In the genomic region with DNA sequence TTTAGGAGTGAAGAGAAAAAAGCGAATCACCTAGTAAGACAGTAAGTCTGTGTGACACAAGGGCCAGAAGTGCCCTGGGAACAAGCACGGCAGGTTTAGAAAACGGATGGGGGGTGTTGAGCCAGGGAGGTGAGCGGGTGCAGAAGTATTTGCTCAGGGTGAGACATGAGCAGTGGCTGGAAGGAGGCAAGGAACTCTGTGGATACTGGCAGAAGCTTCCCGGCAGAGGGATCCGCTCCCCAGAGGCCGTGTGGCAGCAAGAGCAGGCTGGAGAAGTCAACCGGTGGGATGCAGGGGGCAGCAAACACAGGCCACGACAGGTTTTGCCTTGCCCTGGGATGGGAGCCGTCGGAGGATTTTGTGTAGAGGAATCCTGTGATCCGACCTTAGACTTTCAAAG, we compare ENCODE assay signal across 9 cellular contexts. TPM values are rescaled to one million over a fixed set of nuclear protein-coding genes. Genes with fewer than 3 reads are reported as not detected.
DNase-seq lines count a peak whose midpoint lies in the region; ATAC-seq and TF ChIP-seq lines count a peak whose summit lies in the region.
"Had no signal": no experiment of that assay in that cellular context is flagged by ENCODE, and none has a peak within 500 bp of the region (broad histone marks: within the 10 kb centered on the region; RNA-seq: fewer than 3 reads in every experiment).

No MANE protein-coding gene starts in this region.

- TF ChIP-seq CTCF in Caco-2 (IDR thresholded peaks at IDR 0.05; ENCODE audit: insufficient read depth in 1 of 2, low read depth in 1 of 2, low read length in 1 of 2, severe bottlenecking in 1 of 2, unreplicated experiment in 1 of 2) (no peak), Loucy (conservative IDR thresholded peaks at IDR 0.05; ENCODE audit: low read length) (no peak), chondrocyte (IDR thresholded peaks at IDR 0.05) (no peak), nephron progenitor cell (IDR thresholded peaks at IDR 0.05) (no peak), GM13977 (IDR thresholded peaks at IDR 0.05; ENCODE audit: extremely low read depth, insufficient read depth, missing control alignments) (no peak)

- H4K20me1 ChIP-seq in Loucy (ENCODE audit: insufficient read depth, low read length, poor library complexity, severe bottlenecking), result no peaks in the 10 kb centered on the region

- H3K27ac Mint-ChIP-seq in Caco-2 (ENCODE audit: unreplicated experiment) (peak overlapping the region; percentile 83), chondrocyte (ENCODE audit: unreplicated experiment) (peak overlapping the region; percentile 92), nephron progenitor cell (peak overlapping the region; percentile 94)

- H3K79me2 ChIP-seq in Loucy (ENCODE audit: insufficient read depth, low read length), result peaks cover 25% of the 10 kb centered on the region

- H3K4me1 ChIP-seq in Caco-2 (0 out of 2 replicates have a peak, but pooled peaks cover 10% of the 10 kb centered on the region), Loucy (ENCODE audit: insufficient read depth, low read length, poor library complexity, severe bottlenecking) (peaks cover 24% of the 10 kb centered on the region)

- H3K9me3 Mint-ChIP-seq in Caco-2 (ENCODE audit: unreplicated experiment) (no peaks in the 10 kb centered on the region), chondrocyte (ENCODE audit: low read depth) (no peaks in the 10 kb centered on the region), nephron progenitor cell (peaks cover 28% of the 10 kb centered on the region)

- no peak for DNase-seq in Caco-2
- no peak for DNase-seq in chondrocyte (ENCODE audit: low spot score)
- no peak for DNase-seq in nephron progenitor cell
- no peak for DNase-seq in GM13977 (ENCODE audit: low spot score)
- DNase-seq in left colon, result no peak
- DNase-seq: effector memory CD4-positive, alpha-beta T cell; NCI-H1417 treated with DMSO at 0.1 percent for 48 hours had no signal

- H3K4me2 ChIP-seq in Loucy (ENCODE audit: low read depth, low read length, poor library complexity, severe bottlenecking), result peak overlapping the region; percentile 97

- H3K9me2 ChIP-seq in Loucy (replicated peaks; ENCODE audit: low read depth, low read length), result no peaks in the 10 kb centered on the region

- H3K4me3 Mint-ChIP-seq in Caco-2 (ENCODE audit: unreplicated experiment) (peak overlapping the region; percentile 85), chondrocyte (ENCODE audit: unreplicated experiment) (peak overlapping the region; percentile 93), nephron progenitor cell (peak overlapping the region; percentile 91)

- no peaks in the 10 kb centered on the region for H3K9me3 ChIP-seq in Caco-2
- H3K9me3 ChIP-seq in Loucy (ENCODE audit: insufficient read depth, low read depth, low read length), result no peaks in the 10 kb centered on the region

- BruUV-seq in Caco-2 (replicated peaks; lab: Mats Ljungman, UMichigan), result no TSS peak

- no peaks in the 10 kb centered on the region; the same call in 1 of the 2 replicates for H3K36me3 ChIP-seq in Caco-2 (ENCODE audit: control insufficient read depth, insufficient read depth, low read length)
- H3K36me3 ChIP-seq in Loucy (ENCODE audit: insufficient read depth, low read length), result peaks cover 17% of the 10 kb centered on the region; the same call in 1 of the 2 replicates

- no peak overlapping the region for H2AFZ ChIP-seq in Loucy (ENCODE audit: low read length)

- ATAC-seq in HG03565 (IDR thresholded peaks at IDR 0.05; ENCODE audit: unreplicated experiment) (no peak), left colon (no peak)

- H3K4me1 Mint-ChIP-seq in Caco-2 (ENCODE audit: low read depth, unreplicated experiment), result peaks cover 20% of the 10 kb centered on the region
- peaks cover 50% of the 10 kb centered on the region for H3K4me1 Mint-ChIP-seq in chondrocyte (ENCODE audit: low read depth)
- peaks cover 35% of the 10 kb centered on the region for H3K4me1 Mint-ChIP-seq in nephron progenitor cell

- H3K36me3 Mint-ChIP-seq in Caco-2 (ENCODE audit: insufficient read depth, unreplicated experiment) (peaks cover 32% of the 10 kb centered on the region), chondrocyte (ENCODE audit: low read depth) (peaks cover 13% of the 10 kb centered on the region), nephron progenitor cell (ENCODE audit: low read depth) (peaks cover 60% of the 10 kb centered on the region)

- H3K9ac ChIP-seq in Loucy (ENCODE audit: low read depth, low read length, poor library complexity, severe bottlenecking), result no peak overlapping the region

- intact Hi-C loops in Caco-2 (cut with micrococcal nuclease; ENCODE audit: unreplicated experiment) (no loop called here), left colon (cut with DNase I, micrococcal nuclease) (loop anchor here (10.0 kb wide), 2 partner anchors 80 to 100 kb away; a partner anchor contains a TSS)

- POLR2A ChIA-PET in Caco-2 (lab: Charles Lee), result no interaction called here

- no peaks in the 10 kb centered on the region for H3F3A ChIP-seq in Loucy (ENCODE audit: low read depth)

- no peaks in the 10 kb centered on the region for H3K27me3 ChIP-seq in Caco-2 (replicated peaks; ENCODE audit: control insufficient read depth, insufficient read depth, low read length)
- no peaks in the 10 kb centered on the region for H3K27me3 ChIP-seq in Loucy (ENCODE audit: insufficient read depth, low read length, poor library complexity, severe bottlenecking)

- in situ Hi-C loops in GM13977 (cut with MboI; ENCODE audit: low pct_unique_long_range_greater_than_20kb, low sequenced_read_pairs, unreplicated experiment), result no loop called here

- CTCF ChIA-PET in Caco-2 (lab: Charles Lee), result no interaction called here

- H3K4me3 ChIP-seq in Caco-2 (ENCODE audit: low read depth, low read length) (no peak overlapping the region), Loucy (ENCODE audit: low read length, poor library complexity, severe bottlenecking) (peak overlapping the region; percentile 83)

- H3K27me3 Mint-ChIP-seq in Caco-2 (ENCODE audit: insufficient read depth, unreplicated experiment) (no peaks in the 10 kb centered on the region), chondrocyte (ENCODE audit: low read depth) (no peaks in the 10 kb centered on the region), nephron progenitor cell (ENCODE audit: low read depth, poor library complexity) (peaks cover under 1% of the 10 kb centered on the region)

RNA-seq across cellular contexts. Expression of a gene that starts 2.3 kb away (rescaled TPM):
- 26.3 and 27.4 TPM in 2 replicates for total RNA-seq in Caco-2 (2022)
- total RNA-seq in chondrocyte, result 20.7 to 35.1 TPM (median 20.9 TPM) in 3 replicates
- total RNA-seq in left colon, result 10 to 100 TPM; 26.7 to 33.1 TPM

RNA-seq across cellular contexts. Expression of a gene that starts 55.0 kb away (rescaled TPM):
- total RNA-seq in Caco-2 (2022) (81.1 and 89.3 TPM in 2 replicates), chondrocyte (54.4 to 62.6 TPM (median 56.3 TPM) in 3 replicates), left colon (100 to 1,000 TPM in 1 of 2 donors, 10 to 100 TPM in 1; 88.7 to 101 TPM)
